1 cellular context compared by ENCODE assay signal in the genomic region with DNA sequence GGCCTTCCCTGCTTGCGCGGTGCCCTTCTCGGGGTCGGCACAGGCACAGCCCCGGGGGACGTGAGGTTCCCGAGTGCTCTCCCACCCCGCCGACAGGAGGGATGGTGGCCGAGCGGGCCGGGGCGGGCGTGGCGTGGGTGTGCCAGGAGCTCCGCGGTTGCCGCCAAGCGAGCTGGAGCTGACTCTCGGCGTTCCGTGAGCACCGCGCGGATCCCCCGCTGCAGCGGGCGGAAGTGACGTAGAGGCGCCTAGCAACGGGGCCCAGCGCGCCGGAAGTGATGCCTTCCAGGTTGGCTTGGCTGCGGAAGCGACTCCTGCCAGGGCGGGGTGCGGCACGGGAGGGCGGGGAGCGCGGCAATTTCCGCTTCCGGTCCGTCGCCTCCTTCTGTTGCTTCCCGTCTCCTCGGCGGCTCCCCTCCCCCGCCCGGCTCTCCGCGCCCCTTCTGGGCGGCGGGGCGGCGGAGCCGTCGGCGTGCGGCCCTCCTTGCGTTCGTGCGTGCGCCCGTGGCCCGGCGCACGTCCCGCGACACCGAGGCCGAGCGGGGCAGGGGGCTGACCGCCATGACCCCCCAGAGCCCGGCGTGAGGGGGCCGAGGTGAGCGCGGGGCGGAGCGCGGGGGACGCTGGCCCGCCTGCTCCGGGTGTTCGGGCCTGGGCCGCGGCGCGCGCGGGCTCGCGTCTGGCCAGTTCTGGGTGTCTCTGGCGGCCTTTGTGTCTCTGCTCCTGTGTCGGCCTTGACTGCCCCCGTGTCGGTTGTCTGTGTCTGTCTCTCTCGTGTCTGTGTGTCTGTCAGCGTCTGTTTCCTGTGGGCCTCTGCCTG.
TF ChIP-seq lines count a peak whose summit lies in the region.

A gene (plus strand): TSS at position 386 of the 820 bp plus-strand sequence. CDS start 3,402 bp downstream, outside the sequence.

TF ChIP-seq in WTC11, 78 proteins besides CTCF, POLR2A, EP300 and RAD21 (continued from another document):
- TF ChIP-seq, protein P1, sequence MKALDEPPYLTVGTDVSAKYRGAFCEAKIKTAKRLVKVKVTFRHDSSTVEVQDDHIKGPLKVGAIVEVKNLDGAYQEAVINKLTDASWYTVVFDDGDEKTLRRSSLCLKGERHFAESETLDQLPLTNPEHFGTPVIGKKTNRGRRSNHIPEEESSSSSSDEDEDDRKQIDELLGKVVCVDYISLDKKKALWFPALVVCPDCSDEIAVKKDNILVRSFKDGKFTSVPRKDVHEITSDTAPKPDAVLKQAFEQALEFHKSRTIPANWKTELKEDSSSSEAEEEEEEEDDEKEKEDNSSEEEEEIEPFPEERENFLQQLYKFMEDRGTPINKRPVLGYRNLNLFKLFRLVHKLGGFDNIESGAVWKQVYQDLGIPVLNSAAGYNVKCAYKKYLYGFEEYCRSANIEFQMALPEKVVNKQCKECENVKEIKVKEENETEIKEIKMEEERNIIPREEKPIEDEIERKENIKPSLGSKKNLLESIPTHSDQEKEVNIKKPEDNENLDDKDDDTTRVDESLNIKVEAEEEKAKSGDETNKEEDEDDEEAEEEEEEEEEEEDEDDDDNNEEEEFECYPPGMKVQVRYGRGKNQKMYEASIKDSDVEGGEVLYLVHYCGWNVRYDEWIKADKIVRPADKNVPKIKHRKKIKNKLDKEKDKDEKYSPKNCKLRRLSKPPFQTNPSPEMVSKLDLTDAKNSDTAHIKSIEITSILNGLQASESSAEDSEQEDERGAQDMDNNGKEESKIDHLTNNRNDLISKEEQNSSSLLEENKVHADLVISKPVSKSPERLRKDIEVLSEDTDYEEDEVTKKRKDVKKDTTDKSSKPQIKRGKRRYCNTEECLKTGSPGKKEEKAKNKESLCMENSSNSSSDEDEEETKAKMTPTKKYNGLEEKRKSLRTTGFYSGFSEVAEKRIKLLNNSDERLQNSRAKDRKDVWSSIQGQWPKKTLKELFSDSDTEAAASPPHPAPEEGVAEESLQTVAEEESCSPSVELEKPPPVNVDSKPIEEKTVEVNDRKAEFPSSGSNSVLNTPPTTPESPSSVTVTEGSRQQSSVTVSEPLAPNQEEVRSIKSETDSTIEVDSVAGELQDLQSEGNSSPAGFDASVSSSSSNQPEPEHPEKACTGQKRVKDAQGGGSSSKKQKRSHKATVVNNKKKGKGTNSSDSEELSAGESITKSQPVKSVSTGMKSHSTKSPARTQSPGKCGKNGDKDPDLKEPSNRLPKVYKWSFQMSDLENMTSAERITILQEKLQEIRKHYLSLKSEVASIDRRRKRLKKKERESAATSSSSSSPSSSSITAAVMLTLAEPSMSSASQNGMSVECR (CRISPR knock-in tag; IDR thresholded peaks at IDR 0.05; ENCODE audit: borderline replicate concordance): peak; percentile 87; the same call in 1 of the 2 replicates
- peak; percentile 84; the same call in 1 of the 2 replicates for TF ChIP-seq MYBL2 (CRISPR knock-in tag; IDR thresholded peaks at IDR 0.05)
- TF ChIP-seq TEAD1 (CRISPR knock-in tag; IDR thresholded peaks at IDR 0.05): peak; percentile 46; the same call in 1 of the 2 replicates
- TF ChIP-seq FOXK1 (CRISPR knock-in tag; IDR thresholded peaks at IDR 0.05): peak; percentile 92
